In genomic region chr4:96035727-96036126, GRCh38 we compare ENCODE assay signal across 10 cellular contexts.
A peak's percentile ranks its signal among the peaks of the same experiment; 100 is the strongest.
DNase-seq lines count a peak whose midpoint lies in the region; ATAC-seq and TF ChIP-seq lines count a peak whose summit lies in the region.
"Had no signal": no experiment of that assay in that cellular context is flagged by ENCODE, and none has a peak within 500 bp of the region (broad histone marks: within the 10 kb centered on the region; RNA-seq: fewer than 3 reads in every experiment).

No MANE protein-coding gene starts in this region.

- no peaks in the 10 kb centered on the region for H3K27me3 Mint-ChIP-seq in WTC11 (ENCODE audit: low read depth)

- no peaks in the 10 kb centered on the region for H3K4me1 Mint-ChIP-seq in WTC11

- CTCF ChIA-PET in WTC11 (lab: Charles Lee) = interaction anchor here (1.5 kb wide), 1 partner anchor 21 kb away, joined by 5 read pairs; no protein-coding TSS in a partner anchor

- H3K4me3 Mint-ChIP-seq in WTC11 = no peak overlapping the region

- H3K27ac ChIP-seq in HL-60 (replicated peaks) = no peak overlapping the region
- H3K27ac ChIP-seq: epithelial cell of prostate had no signal

- H3K27ac Mint-ChIP-seq in WTC11 = no peak overlapping the region

- POLR2A ChIA-PET in WTC11 (lab: Charles Lee) = no interaction called here

- peak; percentile 19 for TF ChIP-seq CTCF in HL-60 (IDR thresholded peaks at IDR 0.05; ENCODE audit: insufficient read depth, low read length)
- TF ChIP-seq CTCF in WTC11 (IDR thresholded peaks at IDR 0.05) = peak; percentile 16; the same call in 1 of the 2 replicates

- no peak overlapping the region for H3K4me3 ChIP-seq in HL-60 (replicated peaks; ENCODE audit: insufficient read depth, low read length)

- peaks cover 9% of the 10 kb centered on the region for H3K36me3 Mint-ChIP-seq in WTC11

- H3K9me3 Mint-ChIP-seq in WTC11 = peaks cover 9% of the 10 kb centered on the region

- peak; percentile 69 for ATAC-seq in WTC11
- no peak for ATAC-seq in HG03520 (IDR thresholded peaks at IDR 0.05; ENCODE audit: unreplicated experiment)
- ATAC-seq in GM19452 (IDR thresholded peaks at IDR 0.05; ENCODE audit: unreplicated experiment) = no peak

- DNase-seq in DMS53 (lab: John Stamatoyannopoulos, UW) (peak; percentile 59), HL-60 (ENCODE audit: low read depth in 1 of 2, low spot score in 1 of 2) (peak in 1 of 2 experiments; percentile 25), WTC11 (ENCODE audit: low spot score) (no peak), kidney glomerular epithelial cell (lab: John Stamatoyannopoulos, UW) (peak; percentile 23), AG20443 (ENCODE audit: low spot score) (no peak), NCI-H2107 treated with DMSO at 0.1 percent for 48 hours (lab: John Stamatoyannopoulos, UW; ENCODE audit: unreplicated experiment) (no peak)
- DNase-seq: NCI-H526 treated with DMSO at 0.1 percent for 48 hours had no signal

- no peaks in the 10 kb centered on the region for H3K27me3 ChIP-seq in HL-60 (ENCODE audit: insufficient read depth, poor library complexity, severe bottlenecking)

TF ChIP-seq in WTC11, 78 proteins besides CTCF, POLR2A, EP300 and RAD21 (continues in another document):
- TF ChIP-seq ZNF671 (CRISPR knock-in tag; IDR thresholded peaks at IDR 0.05) = no peak
- no peak for TF ChIP-seq TEAD4 (CRISPR knock-in tag; IDR thresholded peaks at IDR 0.05)
- no peak for TF ChIP-seq ZNF281 (CRISPR knock-in tag; IDR thresholded peaks at IDR 0.05)
- TF ChIP-seq MXD4 (CRISPR knock-in tag; IDR thresholded peaks at IDR 0.05; ENCODE audit: borderline replicate concordance) = no peak
- TF ChIP-seq PRDM15 (CRISPR knock-in tag; IDR thresholded peaks at IDR 0.05) = no peak
- no peak for TF ChIP-seq RORB (CRISPR knock-in tag; IDR thresholded peaks at IDR 0.05)
- no peak for TF ChIP-seq CBFB (CRISPR knock-in tag; IDR thresholded peaks at IDR 0.05; ENCODE audit: low read depth)
- TF ChIP-seq NFATC4 (CRISPR knock-in tag; IDR thresholded peaks at IDR 0.05) = no peak
- TF ChIP-seq ZMAT4 (CRISPR knock-in tag; IDR thresholded peaks at IDR 0.05) = no peak
- TF ChIP-seq ZNF416 (CRISPR knock-in tag; IDR thresholded peaks at IDR 0.05) = no peak
- TF ChIP-seq E2F1 (CRISPR knock-in tag; IDR thresholded peaks at IDR 0.05) = no peak
- no peak for TF ChIP-seq ESRRA (CRISPR knock-in tag; IDR thresholded peaks at IDR 0.05; ENCODE audit: borderline replicate concordance)
- no peak for TF ChIP-seq HMGXB4 (CRISPR knock-in tag; IDR thresholded peaks at IDR 0.05)
- TF ChIP-seq AFF4 (CRISPR knock-in tag; IDR thresholded peaks at IDR 0.05; ENCODE audit: borderline replicate concordance) = no peak
- no peak for TF ChIP-seq FOXJ3 (CRISPR knock-in tag; IDR thresholded peaks at IDR 0.05; ENCODE audit: borderline replicate concordance)

Comparison
In these comparisons a context has a peak if more than half of its experiments do, and no peak if none do; other contexts are left out.
1. DNase-seq: peak in DMS53 (single experiment) and kidney glomerular epithelial cell (single experiment); none in WTC11 (single experiment), AG20443 (single experiment) and NCI-H2107 treated with DMSO at 0.1 percent for 48 hours (single experiment).